In genomic region chr4:30350288-30350687, GRCh38 we compare ENCODE assay signal across 38 cellular contexts.
"Had no signal": no experiment of that assay in that cellular context is flagged by ENCODE, and none has a peak within 500 bp of the region (broad histone marks: within the 10 kb centered on the region; RNA-seq: fewer than 3 reads in every experiment).

No MANE protein-coding gene starts in this region.

- H3K4me1 ChIP-seq: adrenal gland, ascending aorta, body of pancreas, breast epithelium had no signal

- H3K27ac Mint-ChIP-seq: activated naive CD4-positive, alpha-beta T cell treated with anti-CD3 and anti-CD28 coated beads for 36 hours; activated naive CD4-positive, alpha-beta T cell treated with anti-CD3 and anti-CD28 coated beads, Interleukin-2, amount 10 ng/mL, durations not matched to agents 7 days and 5 days; activated naive CD4-positive, alpha-beta T cell treated with anti-CD3 and anti-CD28 coated beads, Interleukin-2, amount 50 U/mL, for 24 hours; activated naive CD4-positive, alpha-beta T cell treated with anti-CD3 and anti-CD28 coated beads, Interleukin-2, amount 50 U/mL, for 72 hours; activated naive CD8-positive, alpha-beta T cell; activated naive CD8-positive, alpha-beta T cell treated with anti-CD3 and anti-CD28 coated beads for 36 hours; activated naive CD8-positive, alpha-beta T cell treated with anti-CD3 and anti-CD28 coated beads, Interleukin-2, amount 10 ng/mL, durations not matched to agents 7 days and 5 days; activated naive CD8-positive, alpha-beta T cell treated with anti-CD3 and anti-CD28 coated beads, Interleukin-2, amount 50 U/mL, for 24 hours; activated T-cell treated with anti-CD3 and anti-CD28 coated beads, Interleukin-2, amount 50 U/mL, for 24 hours; activated T-cell treated with anti-CD3 and anti-CD28 coated beads, Interleukin-2, amount 50 U/mL, for 72 hours; activated T-helper 1 cell treated with anti-CD3 and anti-CD28 coated beads, Interleukin-12 subunit alpha, Interleukin-12 subunit beta, Interleukin-2, Interleukin-4 antibody, amounts not matched to agents 30 ng/mL and 10 ng/mL and 1 ng/mL, durations not matched to agents 14 hours and 24 hours and 36 hours; activated T-helper 17 cell treated with anti-CD3 and anti-CD28 coated beads, Interleukin-2, amount 50 U/mL, for 72 hours; activated T-helper 2 cell treated with anti-CD3 and anti-CD28 coated beads, Interferon-gamma antibody, Interleukin-2, Interleukin-4, amounts not matched to agents 10 μg/mL and 5 μg/mL and 100 μg/mL, durations not matched to agents 14 hours and 24 hours and 36 hours; brain had no signal

- H3K9me3 Mint-ChIP-seq: brain had no signal

- H3K4me1 Mint-ChIP-seq: activated naive CD4-positive, alpha-beta T cell treated with anti-CD3 and anti-CD28 coated beads, Interleukin-2, amount 10 ng/mL, durations not matched to agents 7 days and 5 days; activated naive CD4-positive, alpha-beta T cell treated with anti-CD3 and anti-CD28 coated beads, Interleukin-2, amount 50 U/mL, for 24 hours; activated naive CD8-positive, alpha-beta T cell treated with anti-CD3 and anti-CD28 coated beads for 36 hours; activated naive CD8-positive, alpha-beta T cell treated with anti-CD3 and anti-CD28 coated beads, Interleukin-2, amount 10 ng/mL, durations not matched to agents 7 days and 5 days; activated naive CD8-positive, alpha-beta T cell treated with anti-CD3 and anti-CD28 coated beads, Interleukin-2, amount 50 U/mL, for 24 hours; activated T-helper 17 cell treated with anti-CD3 and anti-CD28 coated beads, Interleukin-2, amount 50 U/mL, for 72 hours; brain; central memory CD8-positive, alpha-beta T cell had no signal

- H3K36me3 Mint-ChIP-seq: activated naive CD4-positive, alpha-beta T cell treated with anti-CD3 and anti-CD28 coated beads, Interleukin-2, amount 10 ng/mL, durations not matched to agents 7 days and 5 days; activated naive CD4-positive, alpha-beta T cell treated with anti-CD3 and anti-CD28 coated beads, Interleukin-2, amount 50 U/mL, for 24 hours; activated naive CD4-positive, alpha-beta T cell treated with anti-CD3 and anti-CD28 coated beads, Interleukin-2, amount 50 U/mL, for 72 hours; activated naive CD8-positive, alpha-beta T cell; activated naive CD8-positive, alpha-beta T cell treated with anti-CD3 and anti-CD28 coated beads for 36 hours; activated naive CD8-positive, alpha-beta T cell treated with anti-CD3 and anti-CD28 coated beads, Interleukin-2, amount 10 ng/mL, durations not matched to agents 7 days and 5 days; brain had no signal

- ATAC-seq: activated naive CD4-positive, alpha-beta T cell treated with anti-CD3 and anti-CD28 coated beads, Interleukin-2, amount 50 U/mL, for 72 hours; activated naive CD8-positive, alpha-beta T cell treated with anti-CD3 and anti-CD28 coated beads, Interleukin-2, amount 50 U/mL, for 24 hours; activated T-cell treated with anti-CD3 and anti-CD28 coated beads, Interleukin-2, amount 50 U/mL, for 4 hours; activated T-cell treated with anti-CD3 and anti-CD28 coated beads, Interleukin-2, amount 50 U/mL, for 72 hours; activated T-helper 17 cell treated with anti-CD3 and anti-CD28 coated beads, Interleukin-2, amount 50 U/mL, for 72 hours; body of pancreas had no signal

- H3K4me3 ChIP-seq: adrenal gland, ascending aorta, body of pancreas, breast epithelium, cardiac muscle cell had no signal

- H3K27me3 Mint-ChIP-seq: activated naive CD4-positive, alpha-beta T cell treated with anti-CD3 and anti-CD28 coated beads, Interleukin-2, amount 10 ng/mL, durations not matched to agents 7 days and 5 days; activated naive CD4-positive, alpha-beta T cell treated with anti-CD3 and anti-CD28 coated beads, Interleukin-2, amount 50 U/mL, for 24 hours; activated naive CD8-positive, alpha-beta T cell; activated naive CD8-positive, alpha-beta T cell treated with anti-CD3 and anti-CD28 coated beads for 36 hours; activated naive CD8-positive, alpha-beta T cell treated with anti-CD3 and anti-CD28 coated beads, Interleukin-2, amount 10 ng/mL, durations not matched to agents 7 days and 5 days; activated naive CD8-positive, alpha-beta T cell treated with anti-CD3 and anti-CD28 coated beads, Interleukin-2, amount 50 U/mL, for 24 hours; activated T-cell treated with anti-CD3 and anti-CD28 coated beads, Interleukin-2, amount 50 U/mL, for 24 hours; activated T-helper 17 cell treated with anti-CD3 and anti-CD28 coated beads, Interleukin-2, amount 50 U/mL, for 72 hours; brain; central memory CD8-positive, alpha-beta T cell had no signal

- H3K27ac ChIP-seq: adrenal gland, ascending aorta, body of pancreas, brain microvascular endothelial cell, breast epithelium, cardiac muscle cell had no signal

- H3K36me3 ChIP-seq: adrenal gland, ascending aorta, brain microvascular endothelial cell, breast epithelium, cardiac muscle cell had no signal

- DNase-seq: activated effector memory CD4-positive, alpha-beta T cell treated with anti-CD3 and anti-CD28 coated beads, Interleukin-2, amount 50 U/mL, for 16 hours; activated effector memory CD4-positive, alpha-beta T cell treated with Interleukin-2 at 50 U/mL for 16 hours; activated gamma-delta T cell treated with Interleukin-2 at 50 U/mL for 16 hours; activated naive CD4-positive, alpha-beta T cell; activated naive CD4-positive, alpha-beta T cell treated with anti-CD3 and anti-CD28 coated beads for 36 hours; activated naive CD4-positive, alpha-beta T cell treated with anti-CD3 and anti-CD28 coated beads, Interleukin-2, amount 10 ng/mL, durations not matched to agents 7 days and 5 days; activated naive CD4-positive, alpha-beta T cell treated with anti-CD3 and anti-CD28 coated beads, Interleukin-2, amount 50 U/mL, for 16 hours; activated naive CD4-positive, alpha-beta T cell treated with Interleukin-2 at 50 U/mL for 16 hours; activated naive CD8-positive, alpha-beta T cell treated with anti-CD3 and anti-CD28 coated beads for 36 hours; activated naive CD8-positive, alpha-beta T cell treated with anti-CD3 and anti-CD28 coated beads, Interleukin-2, amount 10 ng/mL, durations not matched to agents 7 days and 5 days; activated naive CD8-positive, alpha-beta T cell treated with anti-CD3 and anti-CD28 coated beads, Interleukin-2, amount 50 U/mL, for 24 hours; activated T-cell treated with anti-CD3 and anti-CD28 coated beads for 4 hours; activated T-cell treated with anti-CD3 and anti-CD28 coated beads, Interleukin-2, amount 50 U/mL, for 1 hour; activated T-cell treated with anti-CD3 and anti-CD28 coated beads, Interleukin-2, amount 50 U/mL, for 24 hours; activated T-cell treated with anti-CD3 and anti-CD28 coated beads, Interleukin-2, amount 50 U/mL, for 4 hours; activated T-cell treated with anti-CD3 and anti-CD28 coated beads, Interleukin-2, amount 50 U/mL, for 48 hours; activated T-cell treated with anti-CD3 and anti-CD28 coated beads, Interleukin-2, amount 50 U/mL, for 72 hours; adrenal gland; amniotic stem cell; amygdala; anterior cingulate cortex; aorta; body of pancreas; brain microvascular endothelial cell; caudate nucleus; central memory CD4-positive, alpha-beta T cell; cerebellar nuclear complex had no signal

- H3K27me3 ChIP-seq: adrenal gland, ascending aorta, body of pancreas, brain microvascular endothelial cell, breast epithelium, cardiac muscle cell had no signal

- H3K4me3 Mint-ChIP-seq: activated naive CD4-positive, alpha-beta T cell treated with anti-CD3 and anti-CD28 coated beads for 36 hours; activated naive CD4-positive, alpha-beta T cell treated with anti-CD3 and anti-CD28 coated beads, Interleukin-2, amount 10 ng/mL, durations not matched to agents 7 days and 5 days; activated naive CD4-positive, alpha-beta T cell treated with anti-CD3 and anti-CD28 coated beads, Interleukin-2, amount 50 U/mL, for 24 hours; activated naive CD8-positive, alpha-beta T cell; activated naive CD8-positive, alpha-beta T cell treated with anti-CD3 and anti-CD28 coated beads for 36 hours; activated naive CD8-positive, alpha-beta T cell treated with anti-CD3 and anti-CD28 coated beads, Interleukin-2, amount 10 ng/mL, durations not matched to agents 7 days and 5 days; activated naive CD8-positive, alpha-beta T cell treated with anti-CD3 and anti-CD28 coated beads, Interleukin-2, amount 50 U/mL, for 24 hours; activated T-cell treated with anti-CD3 and anti-CD28 coated beads, Interleukin-2, amount 50 U/mL, for 24 hours; activated T-cell treated with anti-CD3 and anti-CD28 coated beads, Interleukin-2, amount 50 U/mL, for 4 hours; activated T-cell treated with anti-CD3 and anti-CD28 coated beads, Interleukin-2, amount 50 U/mL, for 72 hours; activated T-helper 1 cell treated with anti-CD3 and anti-CD28 coated beads, Interleukin-12 subunit alpha, Interleukin-12 subunit beta, Interleukin-2, Interleukin-4 antibody, amounts not matched to agents 30 ng/mL and 10 ng/mL and 1 ng/mL, durations not matched to agents 14 hours and 24 hours and 36 hours; activated T-helper 17 cell treated with anti-CD3 and anti-CD28 coated beads, Interleukin-2, amount 50 U/mL, for 72 hours; brain; central memory CD8-positive, alpha-beta T cell had no signal

- H3K9me3 ChIP-seq: adrenal gland, ascending aorta, body of pancreas, breast epithelium had no signal
